19 cellular contexts compared by ENCODE assay signal in genomic region chr6:72741083-72741482, GRCh38.
A peak's percentile ranks its signal among the peaks of the same experiment; 100 is the strongest.
DNase-seq lines count a peak whose midpoint lies in the region; ATAC-seq and TF ChIP-seq lines count a peak whose summit lies in the region.
"Had no signal": no experiment of that assay in that cellular context is flagged by ENCODE, and none has a peak within 500 bp of the region (broad histone marks: within the 10 kb centered on the region; RNA-seq: fewer than 3 reads in every experiment).

No MANE protein-coding gene starts in this region.

- H3K36me3 ChIP-seq in BLaER1 = peaks cover 18% of the 10 kb centered on the region

- DNase-seq in activated CD8-positive, alpha-beta T cell treated with anti-CD3 and anti-CD28 coated beads, Interleukin-2, amount 10 ng/mL, durations not matched to agents 7 days and 5 days = no peak
- DNase-seq in natural killer cell treated with Interleukin-12 subunit alpha and Interleukin-12 subunit beta and Interleukin-15 and Interleukin-18, amount 100 ng/mL, for 72 hours (ENCODE audit: low spot score) = no peak
- DNase-seq in HK-2 (ENCODE audit: unreplicated experiment) = no peak
- DNase-seq in KG1 (lab: John Stamatoyannopoulos, UW) = no peak
- DNase-seq in omental fat pad (ENCODE audit: low spot score) = no peak
- DNase-seq in glutamatergic neuron = no peak
- DNase-seq: DMS 273 treated with DMSO at 0.1 percent for 48 hours, GDM1, IMR-90, NCI-H1105 treated with DMSO at 0.1 percent for 48 hours, NCI-H1694 treated with DMSO at 0.1 percent for 48 hours, NCI-H2107, NCI-H2227 treated with DMSO at 0.1 percent for 48 hours, NCI-H524, Right ventricle myocardium superior had no signal

- H3K4me3 ChIP-seq in BLaER1 = no peak overlapping the region
- H3K4me3 ChIP-seq: SK-N-MC had no signal

- H3K4me3 Mint-ChIP-seq in activated CD8-positive, alpha-beta T cell treated with anti-CD3 and anti-CD28 coated beads, Interleukin-2, amount 10 ng/mL, durations not matched to agents 7 days and 5 days = no peak overlapping the region
- peak overlapping the region; percentile 59 for H3K4me3 Mint-ChIP-seq in natural killer cell treated with Interleukin-12 subunit alpha and Interleukin-12 subunit beta and Interleukin-15 and Interleukin-18, amount 100 ng/mL, for 72 hours
- no peak overlapping the region for H3K4me3 Mint-ChIP-seq in glutamatergic neuron (ENCODE audit: unreplicated experiment)
- H3K4me3 Mint-ChIP-seq: CD14-positive monocyte had no signal

- no peak for TF ChIP-seq CTCF in omental fat pad (IDR thresholded peaks at IDR 0.05)
- TF ChIP-seq CTCF in glutamatergic neuron (IDR thresholded peaks at IDR 0.05; ENCODE audit: partially characterized antibody, unreplicated experiment) = no peak

- peaks cover 36% of the 10 kb centered on the region; the same call in 1 of the 2 replicates for H4K20me1 ChIP-seq in BLaER1

- POLR2A ChIA-PET in activated CD8-positive, alpha-beta T cell treated with anti-CD3 and anti-CD28 coated beads, Interleukin-2, amount 10 ng/mL, durations not matched to agents 7 days and 5 days (lab: Charles Lee) = no interaction called here

- H3K9ac ChIP-seq in BLaER1 = no peak overlapping the region

- H3K27ac ChIP-seq in BLaER1 = no peak overlapping the region
- H3K27ac ChIP-seq: SK-N-MC had no signal

- H3K4me1 ChIP-seq in BLaER1 = peaks cover 39% of the 10 kb centered on the region

- no peaks in the 10 kb centered on the region for H3K27me3 ChIP-seq in BLaER1

- peaks cover 19% of the 10 kb centered on the region; the same call in 1 of the 2 replicates for H3K9me3 ChIP-seq in BLaER1

- H3K9me3 Mint-ChIP-seq in activated CD8-positive, alpha-beta T cell treated with anti-CD3 and anti-CD28 coated beads, Interleukin-2, amount 10 ng/mL, durations not matched to agents 7 days and 5 days (ENCODE audit: insufficient read depth) = peaks cover 2% of the 10 kb centered on the region
- no peaks in the 10 kb centered on the region for H3K9me3 Mint-ChIP-seq in natural killer cell treated with Interleukin-12 subunit alpha and Interleukin-12 subunit beta and Interleukin-15 and Interleukin-18, amount 100 ng/mL, for 72 hours
- no peaks in the 10 kb centered on the region for H3K9me3 Mint-ChIP-seq in glutamatergic neuron (ENCODE audit: unreplicated experiment)

- ATAC-seq in GM18520 (IDR thresholded peaks at IDR 0.05; ENCODE audit: unreplicated experiment) (peak; percentile 26), omental fat pad (ENCODE audit: low FRiP score) (no peak)
- no peak for ATAC-seq in activated CD8-positive, alpha-beta T cell treated with anti-CD3 and anti-CD28 coated beads, Interleukin-2, amount 10 ng/mL, durations not matched to agents 7 days and 5 days
- ATAC-seq in natural killer cell treated with Interleukin-12 subunit alpha and Interleukin-12 subunit beta and Interleukin-15 and Interleukin-18, amount 100 ng/mL, for 72 hours = no peak

- H3K27ac Mint-ChIP-seq in activated CD8-positive, alpha-beta T cell treated with anti-CD3 and anti-CD28 coated beads, Interleukin-2, amount 10 ng/mL, durations not matched to agents 7 days and 5 days = peak overlapping the region; percentile 28
- H3K27ac Mint-ChIP-seq in natural killer cell treated with Interleukin-12 subunit alpha and Interleukin-12 subunit beta and Interleukin-15 and Interleukin-18, amount 100 ng/mL, for 72 hours = peak overlapping the region; percentile 12 to 63
- no peak overlapping the region for H3K27ac Mint-ChIP-seq in glutamatergic neuron (ENCODE audit: unreplicated experiment)

- CTCF ChIA-PET in activated CD8-positive, alpha-beta T cell treated with anti-CD3 and anti-CD28 coated beads, Interleukin-2, amount 10 ng/mL, durations not matched to agents 7 days and 5 days (lab: Charles Lee) = interaction anchor here (0.9 kb wide), 1 partner anchor 1467 kb away, joined by 3 read pairs; no protein-coding TSS in a partner anchor

- peaks cover 31% of the 10 kb centered on the region for H3K4me1 Mint-ChIP-seq in activated CD8-positive, alpha-beta T cell treated with anti-CD3 and anti-CD28 coated beads, Interleukin-2, amount 10 ng/mL, durations not matched to agents 7 days and 5 days (ENCODE audit: low read depth)
- peaks cover 36 to 38% of the 10 kb centered on the region in 2 donors for H3K4me1 Mint-ChIP-seq in natural killer cell treated with Interleukin-12 subunit alpha and Interleukin-12 subunit beta and Interleukin-15 and Interleukin-18, amount 100 ng/mL, for 72 hours (ENCODE audit: low read depth in 2 of 2)
- H3K4me1 Mint-ChIP-seq in glutamatergic neuron (ENCODE audit: low read depth, unreplicated experiment) = no peaks in the 10 kb centered on the region

- peaks cover 4% of the 10 kb centered on the region for H3K36me3 Mint-ChIP-seq in activated CD8-positive, alpha-beta T cell treated with anti-CD3 and anti-CD28 coated beads, Interleukin-2, amount 10 ng/mL, durations not matched to agents 7 days and 5 days (ENCODE audit: low read depth)
- H3K36me3 Mint-ChIP-seq in natural killer cell treated with Interleukin-12 subunit alpha and Interleukin-12 subunit beta and Interleukin-15 and Interleukin-18, amount 100 ng/mL, for 72 hours = no peaks in the 10 kb centered on the region
- H3K36me3 Mint-ChIP-seq in glutamatergic neuron (ENCODE audit: unreplicated experiment) = no peaks in the 10 kb centered on the region
- H3K36me3 Mint-ChIP-seq: CD14-positive monocyte had no signal

- H3K4me2 ChIP-seq in BLaER1 = peak overlapping the region; percentile 67

- no peaks in the 10 kb centered on the region for H3K27me3 Mint-ChIP-seq in activated CD8-positive, alpha-beta T cell treated with anti-CD3 and anti-CD28 coated beads, Interleukin-2, amount 10 ng/mL, durations not matched to agents 7 days and 5 days (ENCODE audit: low read depth)
- no peaks in the 10 kb centered on the region for H3K27me3 Mint-ChIP-seq in natural killer cell treated with Interleukin-12 subunit alpha and Interleukin-12 subunit beta and Interleukin-15 and Interleukin-18, amount 100 ng/mL, for 72 hours
- H3K27me3 Mint-ChIP-seq in glutamatergic neuron (ENCODE audit: unreplicated experiment) = no peaks in the 10 kb centered on the region
